22 cellular contexts compared by ENCODE assay signal in the genomic region with DNA sequence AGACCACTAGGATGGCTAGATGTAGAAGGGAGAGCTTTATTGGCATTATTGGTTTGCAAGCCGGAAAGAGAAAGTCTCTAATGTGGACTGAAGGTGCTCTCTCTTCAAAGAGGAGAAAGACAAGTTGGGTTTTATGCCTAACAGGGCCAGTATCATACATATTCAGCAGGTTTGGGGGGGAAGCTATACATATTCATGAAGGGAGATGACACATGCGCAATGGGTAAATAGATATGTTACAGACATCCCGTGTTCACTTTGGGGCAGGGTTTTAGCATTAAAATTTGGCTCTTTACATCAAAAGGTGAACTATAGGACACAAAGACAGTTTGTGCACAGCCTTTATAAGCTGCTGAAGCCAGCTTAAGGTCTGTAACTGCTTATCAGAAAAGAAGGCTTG. TPM values are rescaled to one million over a fixed set of nuclear protein-coding genes. Genes with fewer than 3 reads are reported as not detected.
DNase-seq lines count a peak whose midpoint lies in the region; ATAC-seq, FAIRE-seq and TF ChIP-seq lines count a peak whose summit lies in the region.
"Had no signal": no experiment of that assay in that cellular context is flagged by ENCODE, and none has a peak within 500 bp of the region (broad histone marks: within the 10 kb centered on the region; RNA-seq: fewer than 3 reads in every experiment).

No MANE protein-coding gene starts in this region.

- TF ChIP-seq RAD21 in SK-N-SH (IDR thresholded peaks at IDR 0.05; ENCODE audit: low read length), result no peak

- POLR2A ChIA-PET in SK-N-SH (lab: Yijun Ruan, JAX), result no interaction called here

- peak; percentile 5 for DNase-seq in activated CD8-positive, alpha-beta memory T cell treated with anti-CD3 and anti-CD28 coated beads for 24 hours
- no peak for DNase-seq in activated CD8-positive, alpha-beta memory T cell treated with anti-CD3 and anti-CD28 coated beads, Interleukin-2, amount 50 U/mL, for 48 hours
- DNase-seq in NCI-H82 treated with DMSO at 0.1 percent for 48 hours (lab: John Stamatoyannopoulos, UW; ENCODE audit: unreplicated experiment), result peak; percentile 94
- DNase-seq in colonic mucosa, result peak; percentile 3
- no peak for DNase-seq in SK-N-SH
- DNase-seq in H54 (ENCODE audit: insufficient read length, low spot score), result no peak
- DNase-seq: 8988T; Calu3; CD4-positive, alpha-beta memory T cell; DMS153; DMS79; GDM1; GOT3 had no signal

- no peaks in the 10 kb centered on the region for H3K9me2 ChIP-seq in SK-N-SH

- H3K27me3 ChIP-seq in colonic mucosa (no peaks in the 10 kb centered on the region), SK-N-SH (ENCODE audit: insufficient read depth) (no peaks in the 10 kb centered on the region; the same call in 1 of the 2 replicates)
- H3K27me3 ChIP-seq: BLaER1 had no signal

- no peak overlapping the region for H3K27ac ChIP-seq in colonic mucosa
- H3K27ac ChIP-seq in SK-N-SH (ENCODE audit: low read depth in 2 of 2, low read length in 1 of 2), result no peak overlapping the region
- H3K27ac ChIP-seq: BLaER1 had no signal

- no peak overlapping the region for H3K4me2 ChIP-seq in SK-N-SH
- H3K4me2 ChIP-seq: BLaER1 had no signal

- H2AFZ ChIP-seq in SK-N-SH (ENCODE audit: low read depth), result no peak overlapping the region

- H3K4me1 ChIP-seq in colonic mucosa (no peaks in the 10 kb centered on the region), SK-N-SH (ENCODE audit: control insufficient read depth in 1 of 2, insufficient read depth in 2 of 2, low read depth in 1 of 2, low read length in 1 of 2) (no peaks in the 10 kb centered on the region)
- H3K4me1 ChIP-seq: BLaER1, HAP-1 had no signal

- no peaks in the 10 kb centered on the region for H4K20me1 ChIP-seq in SK-N-SH (ENCODE audit: insufficient read depth)
- H4K20me1 ChIP-seq: BLaER1 had no signal

- TF ChIP-seq CTCF in colonic mucosa (IDR thresholded peaks at IDR 0.05) (no peak), SK-N-SH (IDR thresholded peaks at IDR 0.05) (no peak)

- TF ChIP-seq EP300 in SK-N-SH (IDR thresholded peaks at IDR 0.05; ENCODE audit: borderline replicate concordance in 1 of 2, low read depth in 1 of 2, low read length in 1 of 2), result no peak

- H3K9me3 ChIP-seq in colonic mucosa (no peaks in the 10 kb centered on the region), SK-N-SH (no peaks in the 10 kb centered on the region)
- H3K9me3 ChIP-seq: BLaER1, HAP-1 had no signal

- ATAC-seq in HG02571 (IDR thresholded peaks at IDR 0.05; ENCODE audit: unreplicated experiment), result no peak

- CTCF ChIA-PET in SK-N-SH (lab: Yijun Ruan, JAX), result interaction anchor here (0.7 to 2.5 kb wide), 6 partner anchors 8 to 289 kb away, joined by 3 to 15 read pairs (median 6); no protein-coding TSS in a partner anchor

- no peak for TF ChIP-seq POLR2A in H54 (IDR thresholded peaks at IDR 0.05; ENCODE audit: low read depth, low read length)

- no peaks in the 10 kb centered on the region for H3K79me2 ChIP-seq in SK-N-SH (ENCODE audit: insufficient read depth)

- 71% methylated on average over 3 of the region's 3 CpGs for WGBS in SK-N-SH (ENCODE audit: low lambda C conversion rate)

- H3K36me3 ChIP-seq in colonic mucosa (no peaks in the 10 kb centered on the region), SK-N-SH (replicated peaks in 1 of 2; ENCODE audit: control insufficient read depth in 1 of 2, insufficient read depth in 2 of 2, low read length in 1 of 2) (no peaks in the 10 kb centered on the region)
- H3K36me3 ChIP-seq: BLaER1, HAP-1 had no signal

- H3F3A ChIP-seq in SK-N-SH (replicated peaks; ENCODE audit: insufficient read depth), result no peaks in the 10 kb centered on the region

- no peak overlapping the region for H3K9ac ChIP-seq in colonic mucosa (ENCODE audit: low read depth in 2 of 2, low read length in 2 of 2)
- no peak overlapping the region for H3K9ac ChIP-seq in SK-N-SH
- H3K9ac ChIP-seq: BLaER1 had no signal

- no peak overlapping the region for H3K4me3 ChIP-seq in colonic mucosa
- H3K4me3 ChIP-seq in SK-N-SH (ENCODE audit: low read depth in 2 of 2, low read length in 1 of 2), result no peak overlapping the region
- H3K4me3 ChIP-seq: BLaER1, HAP-1 had no signal

- FAIRE-seq in H54 (lab: Jason Lieb, UNC), result no peak
- FAIRE-seq: GM12892, GM18507 had no signal

- intact Hi-C loops in colonic mucosa (cut with DNase I), result no loop called here

TF ChIP-seq in SK-N-SH, 30 proteins besides CTCF, POLR2A, EP300 and RAD21:
- TF ChIP-seq, protein P1, sequence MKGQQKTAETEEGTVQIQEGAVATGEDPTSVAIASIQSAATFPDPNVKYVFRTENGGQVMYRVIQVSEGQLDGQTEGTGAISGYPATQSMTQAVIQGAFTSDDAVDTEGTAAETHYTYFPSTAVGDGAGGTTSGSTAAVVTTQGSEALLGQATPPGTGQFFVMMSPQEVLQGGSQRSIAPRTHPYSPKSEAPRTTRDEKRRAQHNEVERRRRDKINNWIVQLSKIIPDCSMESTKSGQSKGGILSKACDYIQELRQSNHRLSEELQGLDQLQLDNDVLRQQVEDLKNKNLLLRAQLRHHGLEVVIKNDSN (IDR thresholded peaks at IDR 0.05; ENCODE audit: borderline replicate concordance, low read depth), result no peak
- TF ChIP-seq SMC3 (IDR thresholded peaks at IDR 0.05; ENCODE audit: low read depth, low read length) (no peak), NRF1 (IDR thresholded peaks at IDR 0.05; ENCODE audit: low read depth, low read length) (no peak), FOXM1 (IDR thresholded peaks at IDR 0.05; ENCODE audit: low read depth) (no peak), MXI1 (IDR thresholded peaks at IDR 0.05; ENCODE audit: low read depth, low read length) (no peak), EZH2phosphoT487 (IDR thresholded peaks at IDR 0.05; ENCODE audit: borderline replicate concordance, low read depth) (no peak), MEF2A (IDR thresholded peaks at IDR 0.05; ENCODE audit: borderline replicate concordance, low read depth) (no peak), SIN3A (IDR thresholded peaks at IDR 0.05; ENCODE audit: borderline replicate concordance, low read depth, low read length) (no peak), YY1 (IDR thresholded peaks at IDR 0.05; ENCODE audit: low read depth) (no peak), CHD2 (IDR thresholded peaks at IDR 0.05; ENCODE audit: low read length, partially characterized antibody) (no peak)

RNA-seq across cellular contexts. Expression of a gene that starts 46.5 kb away (rescaled TPM):
- 10 to 100 TPM; 13.1 to 13.9 TPM for total RNA-seq in colonic mucosa
- polyA plus RNA-seq in SK-N-SH (2012; rRNA removed), result not detected in 2 replicates
- not detected in 2 replicates for polyA plus RNA-seq in SK-N-SH (2012; cell fraction: cytosol; rRNA removed)
- not detected in 2 replicates for polyA plus RNA-seq in SK-N-SH (2012; cell fraction: nucleus; rRNA removed)
- total RNA-seq: A673; Calu3; CD4-positive, alpha-beta memory T cell; HT-29 had no signal
- polyA plus RNA-seq: AG04450; CD14-positive monocyte; CD4-positive, alpha-beta memory T cell had no signal

Comparison
In these comparisons a context has a peak if more than half of its experiments do, and no peak if none do; other contexts are left out.
1. DNase-seq: peak in activated CD8-positive, alpha-beta memory T cell treated with anti-CD3 and anti-CD28 coated beads for 24 hours (single experiment), NCI-H82 treated with DMSO at 0.1 percent for 48 hours (single experiment) and colonic mucosa (single experiment); none in activated CD8-positive, alpha-beta memory T cell treated with anti-CD3 and anti-CD28 coated beads, Interleukin-2, amount 50 U/mL, for 48 hours (single experiment), SK-N-SH (single experiment) and H54 (single experiment).